ENCODE assay signal across 32 cellular contexts in genomic region chr6:169893624-169894023, GRCh38.
"Had no signal": no experiment of that assay in that cellular context is flagged by ENCODE, and none has a peak within 500 bp of the region (broad histone marks: within the 10 kb centered on the region; RNA-seq: fewer than 3 reads in every experiment).

No MANE protein-coding gene starts in this region.

- H3K9me3 ChIP-seq: ascending aorta, MG63, Peyer's patch had no signal

- H3K27me3 Mint-ChIP-seq: activated CD4-positive, alpha-beta memory T cell treated with anti-CD3 and anti-CD28 coated beads, Interleukin-2, amount 10 ng/mL, durations not matched to agents 7 days and 5 days had no signal

- DNase-seq: activated CD4-positive, alpha-beta memory T cell treated with anti-CD3 and anti-CD28 coated beads, Interleukin-2, amount 10 ng/mL, durations not matched to agents 7 days and 5 days; activated CD4-positive, alpha-beta T cell treated with anti-CD3 and anti-CD28 coated beads for 1 hour; activated CD4-positive, alpha-beta T cell treated with anti-CD3 and anti-CD28 coated beads for 48 hours; activated CD4-positive, CD25-positive, alpha-beta regulatory T cell; activated gamma-delta T cell; activated naive CD4-positive, alpha-beta T cell treated with Interleukin-2 at 50 U/mL for 16 hours; activated naive CD8-positive, alpha-beta T cell treated with anti-CD3 and anti-CD28 coated beads, Interleukin-2, amount 10 ng/mL, durations not matched to agents 7 days and 5 days; activated T-cell treated with anti-CD3 and anti-CD28 coated beads, Interleukin-2, amount 50 U/mL, for 24 hours; amygdala; Kasumi-1; KG1; MG63; MV-4-11; NCI-H1092; NCI-H1436 treated with DMSO at 0.1 percent for 48 hours; NCI-H1694 treated with DMSO at 0.1 percent for 48 hours; NCI-H2029; NCI-H2171; NCI-H510A; NCI-H69; NCI-H82; Peyer's patch; RPMI8226; SHP77 treated with DMSO at 0.1 percent for 48 hours; SW 1271; T1000; WERI-Rb-1 had no signal

- H3K4me1 ChIP-seq: ascending aorta, Peyer's patch, SJSA1 had no signal

- H3K27me3 ChIP-seq: ascending aorta, cardiac muscle cell, MG63, Peyer's patch, SJSA1 had no signal

- H3K4me3 Mint-ChIP-seq: activated CD4-positive, alpha-beta memory T cell treated with anti-CD3 and anti-CD28 coated beads, Interleukin-2, amount 10 ng/mL, durations not matched to agents 7 days and 5 days; activated naive CD4-positive, alpha-beta T cell treated with anti-CD3 and anti-CD28 coated beads, Interleukin-2, amount 50 U/mL, for 24 hours; activated naive CD8-positive, alpha-beta T cell treated with anti-CD3 and anti-CD28 coated beads, Interleukin-2, amount 10 ng/mL, durations not matched to agents 7 days and 5 days; activated T-cell treated with anti-CD3 and anti-CD28 coated beads, Interleukin-2, amount 50 U/mL, for 24 hours had no signal

- H3K27ac Mint-ChIP-seq: activated CD4-positive, alpha-beta memory T cell treated with anti-CD3 and anti-CD28 coated beads, Interleukin-2, amount 10 ng/mL, durations not matched to agents 7 days and 5 days; activated naive CD4-positive, alpha-beta T cell treated with anti-CD3 and anti-CD28 coated beads, Interleukin-2, amount 50 U/mL, for 24 hours; activated naive CD8-positive, alpha-beta T cell treated with anti-CD3 and anti-CD28 coated beads, Interleukin-2, amount 10 ng/mL, durations not matched to agents 7 days and 5 days; activated T-cell treated with anti-CD3 and anti-CD28 coated beads, Interleukin-2, amount 50 U/mL, for 24 hours; activated T-helper 2 cell treated with anti-CD3 and anti-CD28 coated beads, Interferon-gamma antibody, Interleukin-2, Interleukin-4, amounts not matched to agents 10 μg/mL and 5 μg/mL and 100 μg/mL, durations not matched to agents 14 hours and 24 hours and 36 hours had no signal

- H3K36me3 ChIP-seq: ascending aorta, cardiac muscle cell, MG63, Peyer's patch, SJSA1, WERI-Rb-1 had no signal

- H3K9me3 Mint-ChIP-seq: activated naive CD4-positive, alpha-beta T cell treated with anti-CD3 and anti-CD28 coated beads, Interleukin-2, amount 50 U/mL, for 24 hours had no signal

- H3K4me3 ChIP-seq: ascending aorta, cardiac muscle cell, MG63, Peyer's patch, SJSA1 had no signal

- H3K36me3 Mint-ChIP-seq: activated naive CD4-positive, alpha-beta T cell treated with anti-CD3 and anti-CD28 coated beads, Interleukin-2, amount 50 U/mL, for 24 hours had no signal

- H3K27ac ChIP-seq: ascending aorta, cardiac muscle cell, Peyer's patch, SJSA1, WERI-Rb-1 had no signal

- H3K4me1 Mint-ChIP-seq: activated CD4-positive, alpha-beta memory T cell treated with anti-CD3 and anti-CD28 coated beads, Interleukin-2, amount 10 ng/mL, durations not matched to agents 7 days and 5 days; activated naive CD4-positive, alpha-beta T cell treated with anti-CD3 and anti-CD28 coated beads, Interleukin-2, amount 50 U/mL, for 24 hours; activated naive CD8-positive, alpha-beta T cell treated with anti-CD3 and anti-CD28 coated beads, Interleukin-2, amount 10 ng/mL, durations not matched to agents 7 days and 5 days had no signal
